In the genomic region with DNA sequence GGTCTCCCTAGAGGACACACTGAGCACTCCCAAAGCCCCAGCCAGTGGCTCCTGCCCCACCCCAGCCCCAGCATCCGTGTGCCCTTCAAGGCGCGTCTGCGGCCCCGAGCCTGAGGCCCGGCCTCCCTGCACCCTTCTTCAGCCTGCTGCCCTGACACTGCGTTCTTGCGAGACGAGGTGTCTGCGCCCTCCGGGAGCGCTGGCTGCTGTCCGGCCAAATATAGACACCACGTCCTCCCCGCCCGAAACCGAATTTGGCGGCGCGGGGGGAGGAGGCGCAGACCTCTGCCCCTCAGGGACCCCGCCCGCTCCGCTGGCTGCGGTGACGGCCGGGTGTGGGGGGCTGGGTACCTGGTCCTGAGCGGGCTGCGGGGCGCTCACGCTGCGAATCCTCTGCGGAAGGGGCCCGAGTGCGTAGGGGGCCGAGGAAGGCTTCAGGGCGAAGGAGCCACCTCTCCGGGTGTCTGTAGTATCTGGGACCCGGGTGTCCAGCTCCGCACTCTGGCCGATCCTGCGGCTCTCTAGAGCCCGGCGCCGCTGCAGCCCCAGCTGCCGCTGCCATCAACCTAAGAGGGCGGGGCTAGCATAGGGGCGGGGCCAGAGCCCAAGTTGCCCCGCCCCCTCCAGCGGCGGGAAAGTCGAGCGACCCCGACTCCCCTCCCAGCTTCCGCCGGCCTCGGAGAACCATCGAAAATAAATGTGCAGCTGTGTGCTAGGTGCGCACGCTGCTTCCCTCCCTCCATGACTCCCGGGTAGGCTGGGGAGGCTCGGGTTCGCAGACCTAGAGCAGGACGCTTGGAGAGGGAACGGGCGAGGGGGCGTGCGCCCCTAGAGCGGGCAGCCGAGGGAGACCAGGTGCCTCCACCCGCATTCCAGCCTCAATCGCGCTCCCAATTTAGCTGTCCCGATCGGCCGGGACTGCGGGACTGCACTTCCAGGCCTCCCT, we compare ENCODE assay signal across 1 cellular context.
TF ChIP-seq lines count a peak whose summit lies in the region.

CORO6 (minus strand) TSS at position 576 of the 946 bp plus-strand sequence. CDS start 1,491 bp downstream, outside the sequence.

TF ChIP-seq in HepG2, 621 proteins besides CTCF, POLR2A, EP300 and RAD21 (continued from another document):
- TF ChIP-seq KDM5B (CRISPR knock-in tag; IDR thresholded peaks at IDR 0.05; ENCODE audit: borderline replicate concordance) (peak; percentile 28; the same call in 1 of the 2 replicates), HNRNPLL (IDR thresholded peaks at IDR 0.05; ENCODE audit: low read depth, low read length, poor library complexity, severe bottlenecking) (peak; percentile 42), ZNF792 (CRISPR knock-in tag; IDR thresholded peaks at IDR 0.05) (no peak), SIN3A (IDR thresholded peaks at IDR 0.05; ENCODE audit: borderline replicate concordance, low read depth, low read length) (peak; percentile 55; the same call in 1 of the 2 replicates), KAT8 (CRISPR knock-in tag; IDR thresholded peaks at IDR 0.05) (peak; percentile 43; the same call in 1 of the 2 replicates), YY1 (IDR thresholded peaks at IDR 0.05; ENCODE audit: insufficient read depth, insufficient replicate concordance, low read depth, low read length) (peak; percentile 51), PTBP1 (IDR thresholded peaks at IDR 0.05; ENCODE audit: low read depth, low read length, poor library complexity, severe bottlenecking) (peak; percentile 57), AHR (CRISPR knock-in tag; IDR thresholded peaks at IDR 0.05) (0 out of 2 replicates have a peak, but pooled peaks have one; percentile 22), HDAC1 (CRISPR knock-in tag; IDR thresholded peaks at IDR 0.05) (peak; percentile 52; the same call in 1 of the 2 replicates), ZNF687 (CRISPR knock-in tag; IDR thresholded peaks at IDR 0.05) (peak; percentile 83)
- TF ChIP-seq, protein P1, sequence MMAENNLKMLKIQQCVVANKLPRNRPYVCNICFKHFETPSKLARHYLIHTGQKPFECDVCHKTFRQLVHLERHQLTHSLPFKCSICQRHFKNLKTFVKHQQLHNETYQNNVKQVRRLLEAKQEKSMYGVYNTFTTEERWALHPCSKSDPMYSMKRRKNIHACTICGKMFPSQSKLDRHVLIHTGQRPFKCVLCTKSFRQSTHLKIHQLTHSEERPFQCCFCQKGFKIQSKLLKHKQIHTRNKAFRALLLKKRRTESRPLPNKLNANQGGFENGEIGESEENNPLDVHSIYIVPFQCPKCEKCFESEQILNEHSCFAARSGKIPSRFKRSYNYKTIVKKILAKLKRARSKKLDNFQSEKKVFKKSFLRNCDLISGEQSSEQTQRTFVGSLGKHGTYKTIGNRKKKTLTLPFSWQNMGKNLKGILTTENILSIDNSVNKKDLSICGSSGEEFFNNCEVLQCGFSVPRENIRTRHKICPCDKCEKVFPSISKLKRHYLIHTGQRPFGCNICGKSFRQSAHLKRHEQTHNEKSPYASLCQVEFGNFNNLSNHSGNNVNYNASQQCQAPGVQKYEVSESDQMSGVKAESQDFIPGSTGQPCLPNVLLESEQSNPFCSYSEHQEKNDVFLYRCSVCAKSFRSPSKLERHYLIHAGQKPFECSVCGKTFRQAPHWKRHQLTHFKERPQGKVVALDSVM (CRISPR knock-in tag; IDR thresholded peaks at IDR 0.05) = 0 out of 2 replicates have a peak, but pooled peaks have one; percentile 31
TF ChIP-seq in HepG2: peak in this region for 70.
